ENCODE assay signal across 7 cellular contexts in the genomic region with DNA sequence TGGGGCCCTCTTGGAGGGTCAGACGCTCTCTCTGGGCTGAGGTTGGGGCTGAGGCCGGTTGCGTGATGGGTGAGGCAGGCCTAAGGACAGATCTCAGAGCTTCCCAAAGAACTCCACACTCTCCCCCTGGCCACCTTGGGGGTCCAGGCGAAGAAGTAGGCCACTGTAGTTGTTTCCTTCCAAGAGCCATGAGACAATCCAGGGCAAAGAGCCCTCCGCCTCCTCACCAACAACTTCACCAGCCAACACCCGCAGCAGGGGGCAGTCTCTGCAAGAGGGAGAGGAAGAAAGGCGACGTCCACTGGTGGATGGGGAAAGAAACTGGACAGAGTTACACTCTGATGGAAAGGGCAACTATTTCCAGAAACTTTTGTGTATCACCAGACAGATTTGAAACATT. TPM values are rescaled to one million over a fixed set of nuclear protein-coding genes. Genes with fewer than 3 reads are reported as not detected.
A peak's percentile ranks its signal among the peaks of the same experiment; 100 is the strongest.
DNase-seq lines count a peak whose midpoint lies in the region; ATAC-seq and TF ChIP-seq lines count a peak whose summit lies in the region.
"Had no signal": no experiment of that assay in that cellular context is flagged by ENCODE, and none has a peak within 500 bp of the region (broad histone marks: within the 10 kb centered on the region; RNA-seq: fewer than 3 reads in every experiment).

No MANE protein-coding gene starts in this region.

- intact Hi-C loops in ascending aorta (cut with DNase I): no loop called here
- intact Hi-C loops in naive thymus-derived CD4-positive, alpha-beta T cell (cut with micrococcal nuclease): no loop called here

- peak in 2 of 3 experiments; percentile 28 to 43 for TF ChIP-seq CTCF in ascending aorta (IDR thresholded peaks at IDR 0.05)

- POLR2A ChIA-PET in HEK293T (lab: Yijun Ruan, JAX): interaction anchor here (1.3 kb wide), 1 partner anchor 18 kb away, joined by 3 read pairs; the partner anchor contains the start of gene SRA1
- POLR2A ChIA-PET in naive thymus-derived CD4-positive, alpha-beta T cell (lab: Charles Lee): interaction anchor here (0.6 to 1.7 kb wide), 3 partner anchors 20 to 72 kb away, joined by 3 to 6 read pairs (median 3); partner anchors contain the start of genes IK and NDUFA2

- peaks cover 0 to 4% (median 0%) of the 10 kb centered on the region in 5 donors for H3K27me3 Mint-ChIP-seq in naive thymus-derived CD4-positive, alpha-beta T cell
- H3K27me3 Mint-ChIP-seq: naive B cell had no signal

- peaks cover 0 to 2% (median 0%) of the 10 kb centered on the region in 11 donors for H3K9me3 Mint-ChIP-seq in naive thymus-derived CD4-positive, alpha-beta T cell
- H3K9me3 Mint-ChIP-seq: naive B cell had no signal

- no peak overlapping the region for H3K4me3 Mint-ChIP-seq in naive thymus-derived CD4-positive, alpha-beta T cell
- H3K4me3 Mint-ChIP-seq: naive B cell had no signal

- H3K27me3 ChIP-seq in ascending aorta: no peaks in the 10 kb centered on the region
- no peaks in the 10 kb centered on the region for H3K27me3 ChIP-seq in naive thymus-derived CD4-positive, alpha-beta T cell (ENCODE audit: control insufficient read depth in 2 of 2, insufficient read depth in 2 of 2, low read length in 2 of 2)

- peaks cover 0 to 13% (median 5%) of the 10 kb centered on the region in 5 donors for H3K36me3 Mint-ChIP-seq in naive thymus-derived CD4-positive, alpha-beta T cell

- DNase-seq in HEK293T (ENCODE audit: extremely low spot score) (peak; percentile 35), ascending aorta (ENCODE audit: low spot score in 2 of 2) (no peak), DMS153 (lab: John Stamatoyannopoulos, UW) (no peak)
- DNase-seq in naive thymus-derived CD4-positive, alpha-beta T cell: no peak
- DNase-seq: naive B cell had no signal

- peak; percentile 63 for ATAC-seq in naive thymus-derived CD4-positive, alpha-beta T cell
- no peak for ATAC-seq in GM21825 (IDR thresholded peaks at IDR 0.05; ENCODE audit: unreplicated experiment)
- no peak for ATAC-seq in GM21576 (IDR thresholded peaks at IDR 0.05; ENCODE audit: unreplicated experiment)

- peaks cover 8 to 25% (median 16%) of the 10 kb centered on the region in 7 donors for H3K4me1 Mint-ChIP-seq in naive thymus-derived CD4-positive, alpha-beta T cell

- H3K9me3 ChIP-seq in ascending aorta: no peaks in the 10 kb centered on the region
- H3K9me3 ChIP-seq in naive thymus-derived CD4-positive, alpha-beta T cell (ENCODE audit: control insufficient read depth in 2 of 3, low read length in 3 of 3): no peaks in the 10 kb centered on the region

- CTCF ChIA-PET in HEK293T (lab: Yijun Ruan, JAX): no interaction called here
- CTCF ChIA-PET in naive thymus-derived CD4-positive, alpha-beta T cell (lab: Charles Lee): no interaction called here

- H3K4me1 ChIP-seq in ascending aorta: no peaks in the 10 kb centered on the region
- H3K4me1 ChIP-seq in naive thymus-derived CD4-positive, alpha-beta T cell (ENCODE audit: control insufficient read depth in 2 of 2, insufficient read depth in 2 of 2, low read length in 2 of 2): no peaks in the 10 kb centered on the region

- H3K27ac Mint-ChIP-seq in naive thymus-derived CD4-positive, alpha-beta T cell: no peak overlapping the region

- H3K36me3 ChIP-seq in ascending aorta: peaks cover under 1 to 4% of the 10 kb centered on the region in 2 donors
- H3K36me3 ChIP-seq in naive thymus-derived CD4-positive, alpha-beta T cell (ENCODE audit: control insufficient read depth in 2 of 3, insufficient read depth in 3 of 3, low read length in 3 of 3): peaks cover 0 to 4% (median 0%) of the 10 kb centered on the region in 3 experiments

- H3K27ac ChIP-seq in ascending aorta: no peak overlapping the region
- no peak overlapping the region for H3K27ac ChIP-seq in naive thymus-derived CD4-positive, alpha-beta T cell (ENCODE audit: low read depth, low read length)

- no peak overlapping the region for H3K4me3 ChIP-seq in ascending aorta
- no peak overlapping the region for H3K4me3 ChIP-seq in naive thymus-derived CD4-positive, alpha-beta T cell (ENCODE audit: low read length)

TF ChIP-seq in HEK293T, 16 proteins besides CTCF, POLR2A, EP300 and RAD21:
- TF ChIP-seq SUZ12 (IDR thresholded peaks at IDR 0.05) (no peak), FOXM1 (IDR thresholded peaks at IDR 0.05; ENCODE audit: borderline replicate concordance) (no peak), ZNF384 (IDR thresholded peaks at IDR 0.05) (no peak), BHLHE40 (IDR thresholded peaks at IDR 0.05; ENCODE audit: borderline replicate concordance) (no peak), FOXK2 (IDR thresholded peaks at IDR 0.05) (no peak), SP1 (IDR thresholded peaks at IDR 0.05) (no peak), NFRKB (IDR thresholded peaks at IDR 0.05) (no peak), ELF4 (IDR thresholded peaks at IDR 0.05) (no peak), FOXA1 (IDR thresholded peaks at IDR 0.05) (no peak), TARDBP (IDR thresholded peaks at IDR 0.05) (no peak), CTBP1 (IDR thresholded peaks at IDR 0.05; ENCODE audit: borderline replicate concordance) (no peak), HDGF (IDR thresholded peaks at IDR 0.05; ENCODE audit: borderline replicate concordance) (no peak)

RNA-seq across cellular contexts. Expression of gene SLC35A4, which starts 10.7 kb away (rescaled TPM):
- 46.2 TPM for total RNA-seq in ascending aorta
- total RNA-seq in naive thymus-derived CD4-positive, alpha-beta T cell: 10 to 100 TPM; 40.4 to 90.1 (median 52.4) TPM
- polyA plus RNA-seq in naive thymus-derived CD4-positive, alpha-beta T cell: 100 to 1,000 TPM; 112 to 142 TPM

RNA-seq across cellular contexts. Expression of gene APBB3, which starts 10.9 kb away (rescaled TPM):
- 47.3 TPM for total RNA-seq in ascending aorta
- total RNA-seq in naive thymus-derived CD4-positive, alpha-beta T cell: 10 to 100 TPM; 37.9 to 77.8 (median 72.4) TPM
- 1 to 10 TPM; 6.3 to 6.8 TPM for polyA plus RNA-seq in naive thymus-derived CD4-positive, alpha-beta T cell

RNA-seq across cellular contexts. Expression of gene SRA1, which starts 18.0 kb away (rescaled TPM):
- total RNA-seq in ascending aorta: 47.3 TPM
- 10 to 100 TPM; 23.8 to 45.5 (median 34.0) TPM for total RNA-seq in naive thymus-derived CD4-positive, alpha-beta T cell
- polyA plus RNA-seq in naive thymus-derived CD4-positive, alpha-beta T cell: 10 to 100 TPM; 31.1 to 34.4 TPM

RNA-seq across cellular contexts. Expression of gene EIF4EBP3, which starts 27.8 kb away (rescaled TPM):
- 4.0 TPM for total RNA-seq in ascending aorta
- total RNA-seq in naive thymus-derived CD4-positive, alpha-beta T cell: 10 to 100 TPM; 12.5 to 19.5 (median 16.2) TPM
- polyA plus RNA-seq in naive thymus-derived CD4-positive, alpha-beta T cell: 10 to 100 TPM; 61.7 to 80.8 TPM

RNA-seq across cellular contexts. Expression of gene CD14, which starts 57.7 kb away (rescaled TPM):
- total RNA-seq in ascending aorta: 122 TPM
- 100 to 1,000 TPM in 1 of 5 experiments, 10 to 100 TPM in 2, 1 to 10 TPM in 1, under 1 TPM in 1; 0.56 to 198 (median 10.1) TPM for total RNA-seq in naive thymus-derived CD4-positive, alpha-beta T cell
- polyA plus RNA-seq in naive thymus-derived CD4-positive, alpha-beta T cell: 1 to 10 TPM; 2.5 to 2.9 TPM
